ENCODE assay signal across 14 cellular contexts in genomic region chr14:68961361-68961760, GRCh38. TPM values are rescaled to one million over a fixed set of nuclear protein-coding genes. Genes with fewer than 3 reads are reported as not detected.
A peak's percentile ranks its signal among the peaks of the same experiment; 100 is the strongest.
DNase-seq lines count a peak whose midpoint lies in the region; ATAC-seq and TF ChIP-seq lines count a peak whose summit lies in the region.
"Had no signal": no experiment of that assay in that cellular context is flagged by ENCODE, and none has a peak within 500 bp of the region (broad histone marks: within the 10 kb centered on the region; RNA-seq: fewer than 3 reads in every experiment).

No MANE protein-coding gene starts in this region.

- peak overlapping the region; percentile 32 for H3K4me2 ChIP-seq in BLaER1
- H3K4me2 ChIP-seq in trophoblast cell (ENCODE audit: low read length) = no peak overlapping the region

- H3K4ac ChIP-seq in trophoblast cell (ENCODE audit: low read depth, low read length) = peak overlapping the region; percentile 93

- H3K14ac ChIP-seq in trophoblast cell (ENCODE audit: low read length) = no peak overlapping the region

- H3K79me1 ChIP-seq in trophoblast cell (ENCODE audit: low read length) = peaks cover 1% of the 10 kb centered on the region

- peaks cover 63% of the 10 kb centered on the region for H3K79me2 ChIP-seq in trophoblast cell (ENCODE audit: control insufficient read depth, insufficient read depth, low read length, poor library complexity)

- H3K36me3 ChIP-seq in BLaER1 (peaks cover 22% of the 10 kb centered on the region), RWPE2 (ENCODE audit: low read depth) (peaks cover 90% of the 10 kb centered on the region), trophoblast cell (ENCODE audit: control insufficient read depth in 1 of 2, insufficient read depth in 2 of 2, low read length in 2 of 2) (peaks cover 48 to 64% of the 10 kb centered on the region in 2 experiments)
- H3K36me3 ChIP-seq: WERI-Rb-1 had no signal

- H4K8ac ChIP-seq in trophoblast cell (ENCODE audit: low read depth, low read length) = no peak overlapping the region

- ATAC-seq in RWPE2 (ENCODE audit: low read depth) = no peak
- no peak for ATAC-seq in GM21825 (IDR thresholded peaks at IDR 0.05; ENCODE audit: unreplicated experiment)
- ATAC-seq: GM12878; left lobe of liver; stimulated activated naive B cell treated with anti-CD40 and anti-IgM and Interleukin-4, amounts not matched to agents 10 μg/mL and 1 μg/mL and 100 μg/mL, for 72 hours had no signal

- H3K9me3 ChIP-seq in BLaER1 = no peaks in the 10 kb centered on the region
- H3K9me3 ChIP-seq in RWPE2 (ENCODE audit: severe bottlenecking) = no peaks in the 10 kb centered on the region
- no peaks in the 10 kb centered on the region for H3K9me3 ChIP-seq in trophoblast cell (ENCODE audit: insufficient read depth, low read depth, low read length)

- H2AK5ac ChIP-seq in trophoblast cell (ENCODE audit: low read length) = no peak overlapping the region

- no peak overlapping the region for H2BK120ac ChIP-seq in trophoblast cell (ENCODE audit: insufficient read depth, low read length, poor library complexity)

- no peak overlapping the region for H2BK12ac ChIP-seq in trophoblast cell (ENCODE audit: low read length)

- no peak overlapping the region for H3K18ac ChIP-seq in trophoblast cell (ENCODE audit: low read length)

- H3K9ac ChIP-seq in BLaER1 (0 out of 2 replicates have a peak overlapping the region, but pooled peaks have one; percentile 19), trophoblast cell (ENCODE audit: low read length) (no peak overlapping the region)

- H3K27me3 ChIP-seq in BLaER1 (no peaks in the 10 kb centered on the region), RWPE2 (ENCODE audit: insufficient read depth, poor library complexity, severe bottlenecking) (no peaks in the 10 kb centered on the region), trophoblast cell (ENCODE audit: insufficient read depth, low read length) (no peaks in the 10 kb centered on the region)

- no peak overlapping the region for H4K12ac ChIP-seq in trophoblast cell (ENCODE audit: low read depth, low read length)

- no peak overlapping the region for H4K91ac ChIP-seq in trophoblast cell (ENCODE audit: low read depth, low read length)

- WGBS in trophoblast cell (ENCODE audit: extremely low coverage, insufficient coverage, insufficient read length) = no CpG with 5 or more reads among the region's 7 CpGs

- peaks cover 83% of the 10 kb centered on the region for H4K20me1 ChIP-seq in BLaER1

- H2AFZ ChIP-seq in trophoblast cell (ENCODE audit: insufficient read depth, low read length, poor library complexity) = no peak overlapping the region

- no peak overlapping the region for H3K4me3 ChIP-seq in BLaER1
- H3K4me3 ChIP-seq in RWPE2 (ENCODE audit: severe bottlenecking) = no peak overlapping the region
- no peak overlapping the region for H3K4me3 ChIP-seq in trophoblast cell (ENCODE audit: low read depth, low read length)
- H3K4me3 ChIP-seq: GM12878 had no signal

- peaks cover 57% of the 10 kb centered on the region for H3K4me1 ChIP-seq in BLaER1
- H3K4me1 ChIP-seq in RWPE2 (ENCODE audit: insufficient read depth, poor library complexity, severe bottlenecking) = peaks cover 100% of the 10 kb centered on the region
- H3K4me1 ChIP-seq in trophoblast cell (ENCODE audit: control insufficient read depth in 1 of 2, insufficient read depth in 2 of 2, low read length in 2 of 2) = peaks cover 26 to 42% of the 10 kb centered on the region in 2 experiments

- TF ChIP-seq CTCF in RWPE2 (IDR thresholded peaks at IDR 0.05; ENCODE audit: poor library complexity, severe bottlenecking) = no peak

- no peak overlapping the region for H3K23ac ChIP-seq in trophoblast cell (ENCODE audit: low read length)

- H3K27ac ChIP-seq in BLaER1 (no peak overlapping the region), RWPE2 (ENCODE audit: poor library complexity, severe bottlenecking) (peak overlapping the region; percentile 98), epithelial cell of prostate (peak overlapping the region; percentile 99), trophoblast cell (ENCODE audit: low read depth, low read length) (no peak overlapping the region)
- H3K27ac ChIP-seq: WERI-Rb-1 had no signal

- no peak overlapping the region for H2BK5ac ChIP-seq in trophoblast cell (ENCODE audit: low read depth, low read length, poor library complexity)

- DNase-seq in RWPE2 (ENCODE audit: low spot score) (no peak), epithelial cell of prostate (ENCODE audit: low read depth, low spot score) (no peak), trophoblast cell (no peak), NCI-H345 (lab: John Stamatoyannopoulos, UW) (no peak), NAMALWA (ENCODE audit: low spot score) (no peak), COLO668 (lab: John Stamatoyannopoulos, UW; ENCODE audit: unreplicated experiment) (no peak)
- DNase-seq: activated effector memory CD4-positive, alpha-beta T cell treated with anti-CD3 and anti-CD28 coated beads, Interleukin-2, amount 50 U/mL, for 16 hours; NK-92 treated with Interleukin-12 subunit alpha and Interleukin-12 subunit beta, amount 100 ng/mL, for 24 hours; stimulated activated naive B cell treated with anti-CD40 and anti-IgM and Interleukin-4, amounts not matched to agents 10 μg/mL and 1 μg/mL and 100 μg/mL, for 72 hours; WERI-Rb-1 had no signal

RNA-seq across cellular contexts. Expression of gene ACTN1, which starts 17.7 kb away (rescaled TPM):
- 427 and 440 TPM in 2 replicates for polyA plus RNA-seq in trophoblast cell (2013)

Comparison
In these comparisons a context has a peak if more than half of its experiments do, and no peak if none do; other contexts are left out.
1. H3K27ac ChIP-seq: peak in RWPE2 (single experiment) and epithelial cell of prostate (single experiment); none in BLaER1 (single experiment) and trophoblast cell (single experiment).